Comparison of ENCODE assay signal across 25 cellular contexts in genomic region chr10:12434277-12434676, GRCh38.
A peak's percentile ranks its signal among the peaks of the same experiment; 100 is the strongest.
DNase-seq lines count a peak whose midpoint lies in the region; ATAC-seq, FAIRE-seq and TF ChIP-seq lines count a peak whose summit lies in the region.
"Had no signal": no experiment of that assay in that cellular context is flagged by ENCODE, and none has a peak within 500 bp of the region (broad histone marks: within the 10 kb centered on the region; RNA-seq: fewer than 3 reads in every experiment).

No MANE protein-coding gene starts in this region.

- TF ChIP-seq CTCF in D721Med (IDR thresholded peaks at IDR 0.05; ENCODE audit: insufficient read depth, missing control alignments) (no peak), brain (conservative IDR thresholded peaks at IDR 0.05) (no peak)

- no peak for DNase-seq in CD4-positive, CD25-positive, alpha-beta regulatory T cell
- DNase-seq in D721Med (ENCODE audit: insufficient read length, low spot score) (no peak), NCI-H2107 treated with DMSO at 0.1 percent for 48 hours (lab: John Stamatoyannopoulos, UW; ENCODE audit: unreplicated experiment) (peak; percentile 30), small intestine (no peak)
- DNase-seq: activated CD8-positive, alpha-beta memory T cell treated with anti-CD3 and anti-CD28 coated beads for 24 hours; activated naive CD4-positive, alpha-beta T cell treated with anti-CD3 and anti-CD28 coated beads for 36 hours; activated T-cell treated with anti-CD3 and anti-CD28 coated beads, Interleukin-2, amount 50 U/mL, for 24 hours; dermis blood vessel endothelial cell; Kasumi-1; kidney; NCI-H226; stimulated activated CD4-positive, alpha-beta T cell treated with anti-CD3 and anti-CD28 coated beads, Interleukin-2, amount 100 ng/mL, for 24 hours; stimulated activated naive B cell treated with anti-CD40 and anti-IgM and Interleukin-4, amounts not matched to agents 10 μg/mL and 1 μg/mL and 100 μg/mL, for 72 hours; uterus had no signal

- FAIRE-seq in D721Med (lab: Jason Lieb, UNC) (peak; percentile 87), small intestine (lab: Jason Lieb, UNC) (no peak)
- FAIRE-seq: endothelial cell of umbilical vein, GM19239, kidney had no signal

- peaks cover 0 to 5% (median 0%) of the 10 kb centered on the region in 7 donors for H3K9me3 Mint-ChIP-seq in CD4-positive, CD25-positive, alpha-beta regulatory T cell
- H3K9me3 Mint-ChIP-seq in brain: peaks cover 3 to 10% (median 4%) of the 10 kb centered on the region in 5 experiments

- H3K9me3 ChIP-seq in CD4-positive, CD25-positive, alpha-beta regulatory T cell (ENCODE audit: control insufficient read depth in 2 of 2, low read length in 2 of 2): peaks cover 2 to 3% of the 10 kb centered on the region in 2 experiments
- H3K9me3 ChIP-seq in small intestine (ENCODE audit: control insufficient read depth, low read depth): no peaks in the 10 kb centered on the region
- H3K9me3 ChIP-seq: neutrophil, uterus had no signal

- H3K27ac ChIP-seq in CD4-positive, CD25-positive, alpha-beta regulatory T cell (ENCODE audit: insufficient read depth, low read length, poor library complexity, severe bottlenecking): no peak overlapping the region
- no peak overlapping the region for H3K27ac ChIP-seq in small intestine (ENCODE audit: low read depth in 1 of 2, low read length in 1 of 2)
- H3K27ac ChIP-seq: neutrophil, RWPE1, skin epidermis, uterus had no signal

- ATAC-seq in CD4-positive, CD25-positive, alpha-beta regulatory T cell (ENCODE audit: low read depth in 2 of 2): no peak
- ATAC-seq in HG03097 (IDR thresholded peaks at IDR 0.05; ENCODE audit: low FRiP score, unreplicated experiment) (no peak), HG03521 (IDR thresholded peaks at IDR 0.05; ENCODE audit: unreplicated experiment) (no peak), GM19328 (IDR thresholded peaks at IDR 0.05; ENCODE audit: unreplicated experiment) (no peak)
- ATAC-seq: SK-N-SH treated with all-trans-retinoic acid at 6 μM for 48 hours; stimulated activated naive B cell treated with anti-CD40 and anti-IgM and Interleukin-4, amounts not matched to agents 10 μg/mL and 1 μg/mL and 100 μg/mL, for 72 hours had no signal

- H3K4me1 Mint-ChIP-seq in CD4-positive, CD25-positive, alpha-beta regulatory T cell: peaks cover 0 to 13% (median 6%) of the 10 kb centered on the region in 4 donors
- peaks cover 67% of the 10 kb centered on the region for H3K4me1 Mint-ChIP-seq in brain

- H3K27ac Mint-ChIP-seq in CD4-positive, CD25-positive, alpha-beta regulatory T cell: peak overlapping the region in 2 of 3 donors; percentile 40 to 47
- peak overlapping the region in 4 of 5 experiments; percentile 39 to 74 (median 70) for H3K27ac Mint-ChIP-seq in brain
- H3K27ac Mint-ChIP-seq: activated naive CD4-positive, alpha-beta T cell treated with anti-CD3 and anti-CD28 coated beads for 36 hours; activated T-cell treated with anti-CD3 and anti-CD28 coated beads, Interleukin-2, amount 50 U/mL, for 24 hours; T-helper 2 cell treated with Interferon-gamma antibody and Interleukin-4, amounts not matched to agents 5 μg/mL and 100 μg/mL, for 36 hours had no signal

- H3K36me3 Mint-ChIP-seq in CD4-positive, CD25-positive, alpha-beta regulatory T cell: peaks cover 19% of the 10 kb centered on the region
- peaks cover 8% of the 10 kb centered on the region for H3K36me3 Mint-ChIP-seq in brain

- no peak overlapping the region for H3K4me3 ChIP-seq in CD4-positive, CD25-positive, alpha-beta regulatory T cell (ENCODE audit: low read depth, low read length)
- H3K4me3 ChIP-seq in small intestine (ENCODE audit: low read depth in 1 of 2, low read length in 2 of 2): no peak overlapping the region
- H3K4me3 ChIP-seq: skin epidermis, uterus had no signal

- H3K4me1 ChIP-seq in CD4-positive, CD25-positive, alpha-beta regulatory T cell (ENCODE audit: control insufficient read depth, insufficient read depth, low read length, poor library complexity, severe bottlenecking): no peaks in the 10 kb centered on the region
- peaks cover 0 to 2% of the 10 kb centered on the region in 2 donors for H3K4me1 ChIP-seq in small intestine (ENCODE audit: control insufficient read depth in 2 of 2, insufficient read depth in 1 of 2, low read depth in 1 of 2, low read length in 1 of 2)
- H3K4me1 ChIP-seq: uterus had no signal

- 40 to 62% (median 58%) methylated on average over 6 of the region's 6 CpGs for WGBS in small intestine, 3 donors

- H3K36me3 ChIP-seq in CD4-positive, CD25-positive, alpha-beta regulatory T cell (ENCODE audit: control insufficient read depth, insufficient read depth, low read length): no peaks in the 10 kb centered on the region
- no peaks in the 10 kb centered on the region for H3K36me3 ChIP-seq in small intestine (ENCODE audit: control insufficient read depth in 2 of 2, insufficient read depth in 2 of 2, low read length in 2 of 2)
- H3K36me3 ChIP-seq: neutrophil, uterus had no signal

- H3K4me3 Mint-ChIP-seq in CD4-positive, CD25-positive, alpha-beta regulatory T cell: no peak overlapping the region
- H3K4me3 Mint-ChIP-seq in brain: no peak overlapping the region
- H3K4me3 Mint-ChIP-seq: activated naive CD4-positive, alpha-beta T cell treated with anti-CD3 and anti-CD28 coated beads for 36 hours; activated T-cell treated with anti-CD3 and anti-CD28 coated beads, Interleukin-2, amount 50 U/mL, for 24 hours; stimulated activated naive B cell treated with anti-CD40 and anti-IgM and Interleukin-4, amounts not matched to agents 10 μg/mL and 1 μg/mL and 100 μg/mL, for 72 hours; T-helper 2 cell treated with Interferon-gamma antibody and Interleukin-4, amounts not matched to agents 5 μg/mL and 100 μg/mL, for 36 hours had no signal

- no peaks in the 10 kb centered on the region for H3K27me3 ChIP-seq in CD4-positive, CD25-positive, alpha-beta regulatory T cell (ENCODE audit: control insufficient read depth, insufficient read depth, low read length)
- no peaks in the 10 kb centered on the region for H3K27me3 ChIP-seq in small intestine (ENCODE audit: control insufficient read depth in 2 of 2, insufficient read depth in 2 of 2, low read length in 2 of 2)
- H3K27me3 ChIP-seq: neutrophil, uterus had no signal

- H3K27me3 Mint-ChIP-seq in CD4-positive, CD25-positive, alpha-beta regulatory T cell: no peaks in the 10 kb centered on the region
- no peaks in the 10 kb centered on the region for H3K27me3 Mint-ChIP-seq in brain
- H3K27me3 Mint-ChIP-seq: activated T-cell treated with anti-CD3 and anti-CD28 coated beads, Interleukin-2, amount 50 U/mL, for 24 hours; stimulated activated naive B cell treated with anti-CD40 and anti-IgM and Interleukin-4, amounts not matched to agents 10 μg/mL and 1 μg/mL and 100 μg/mL, for 72 hours had no signal
